ENCODE assay signal across 1 cellular context in genomic region chr2:54903736-54904554, GRCh38.
TF ChIP-seq lines count a peak whose summit lies in the region.

No MANE protein-coding gene starts in this region.

TF ChIP-seq in HEK293, 187 proteins besides CTCF, POLR2A, EP300 and RAD21 (continued from another document):
- TF ChIP-seq KLF16 (tag by site-specific recombination; IDR thresholded peaks at IDR 0.05): 0 out of 2 replicates have a peak, but pooled peaks have one; percentile 47
- no peak for TF ChIP-seq SP2 (tag by site-specific recombination; IDR thresholded peaks at IDR 0.05)
- peak; percentile 83 for TF ChIP-seq ZNF600 (tag by site-specific recombination; IDR thresholded peaks at IDR 0.05)
- no peak for TF ChIP-seq SALL2 (tag by site-specific recombination; IDR thresholded peaks at IDR 0.05; ENCODE audit: borderline replicate concordance)
- TF ChIP-seq ZNF785 (tag by site-specific recombination; IDR thresholded peaks at IDR 0.05): no peak
- TF ChIP-seq ZBTB8A (tag by site-specific recombination; IDR thresholded peaks at IDR 0.05): no peak
- TF ChIP-seq ZBTB21 (tag by site-specific recombination; IDR thresholded peaks at IDR 0.05): 0 out of 2 replicates have a peak, but pooled peaks have one; percentile 11
- peak; percentile 90 for TF ChIP-seq ZNF660 (tag by site-specific recombination; IDR thresholded peaks at IDR 0.05)
- TF ChIP-seq SP3 (tag by site-specific recombination; IDR thresholded peaks at IDR 0.05): peak; percentile 21
- TF ChIP-seq ZNF707 (tag by site-specific recombination; IDR thresholded peaks at IDR 0.05): 0 out of 2 replicates have a peak, but pooled peaks have one; percentile 22
- peak; percentile 76 for TF ChIP-seq KLF17 (tag by site-specific recombination; IDR thresholded peaks at IDR 0.05)
- peak; percentile 75 for TF ChIP-seq ZEB2 (tag by site-specific recombination; IDR thresholded peaks at IDR 0.05)
- TF ChIP-seq ZBTB17 (tag by site-specific recombination; IDR thresholded peaks at IDR 0.05): peak; percentile 74
